ENCODE assay signal across 29 cellular contexts in the genomic region with DNA sequence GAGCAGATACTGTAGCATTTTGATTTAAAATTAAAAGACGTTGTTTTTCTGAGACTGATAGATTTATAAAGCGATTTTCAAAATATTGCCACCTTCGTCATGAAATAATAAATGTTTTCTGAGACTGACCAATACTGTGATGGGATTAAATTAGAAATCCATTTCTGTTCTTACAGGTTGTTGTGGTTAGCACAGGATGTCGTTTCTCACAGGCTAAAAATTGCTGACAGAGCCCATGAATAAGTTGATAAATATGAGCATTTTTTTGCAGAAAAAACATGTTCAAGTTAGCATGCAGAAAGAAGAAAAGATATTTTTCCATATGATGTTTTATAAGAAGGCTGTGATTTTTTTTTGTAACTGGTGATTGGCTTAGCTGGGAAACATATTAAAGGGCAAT.
"Had no signal": no experiment of that assay in that cellular context is flagged by ENCODE, and none has a peak within 500 bp of the region (broad histone marks: within the 10 kb centered on the region; RNA-seq: fewer than 3 reads in every experiment).

No MANE protein-coding gene starts in this region.

- H3K4me3 ChIP-seq: PC-9, SJCRH30, SK-N-MC had no signal

- H3K4me2 ChIP-seq: PC-9 had no signal

- H3K4me1 ChIP-seq: SJCRH30 had no signal

- H2AFZ ChIP-seq: PC-9 had no signal

- DNase-seq: NCI-H1048, NCI-H1092 treated with DMSO at 0.1 percent for 48 hours, NCI-H1105 treated with DMSO at 0.1 percent for 48 hours, NCI-H1417, NCI-H1436, NCI-H146, NCI-H1694, NCI-H187, NCI-H1930, NCI-H2029 treated with DMSO at 0.1 percent for 48 hours, NCI-H2081 treated with DMSO at 0.1 percent for 48 hours, NCI-H2107, NCI-H2171, NCI-H226, NCI-H446 treated with DMSO at 0.1 percent for 48 hours, NCI-H510A, NCI-H526, NCI-H748 treated with DMSO at 0.1 percent for 48 hours, NCI-H82, PC-9, SHP77, SIG-M5, SJCRH30, T-cell had no signal

- ATAC-seq: Panc1, Right ventricle myocardium inferior, SK-N-SH treated with all-trans-retinoic acid at 6 μM for 48 hours, T-cell had no signal

- H3K27me3 ChIP-seq: SJCRH30 had no signal

- H3K9me3 ChIP-seq: SJCRH30 had no signal

- H3K27ac ChIP-seq: PC-9, RWPE1, SJCRH30, SK-N-MC had no signal

- H3K36me3 ChIP-seq: SJCRH30 had no signal
